Comparison of ENCODE assay signal across 15 cellular contexts in the genomic region with DNA sequence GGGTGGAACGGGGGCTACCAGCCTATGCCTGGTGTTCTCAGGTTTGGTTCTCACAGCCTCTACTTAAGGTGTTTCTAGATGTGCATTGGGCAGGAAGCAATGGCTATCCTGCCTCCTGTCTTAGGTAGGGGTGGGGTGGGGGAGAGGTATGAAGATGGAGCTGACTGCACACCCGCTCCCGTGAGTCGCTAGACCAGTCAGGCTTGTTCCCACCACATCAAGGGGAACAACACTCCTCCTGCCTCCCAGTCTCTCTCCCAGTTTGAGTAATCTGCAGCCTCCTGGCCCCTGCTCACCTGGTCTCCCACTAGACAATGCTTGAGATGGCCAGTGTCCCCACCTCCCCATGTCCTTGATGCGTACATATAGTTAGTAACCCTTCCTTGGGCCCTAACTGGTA.
"Had no signal": no experiment of that assay in that cellular context is flagged by ENCODE, and none has a peak within 500 bp of the region (broad histone marks: within the 10 kb centered on the region; RNA-seq: fewer than 3 reads in every experiment).

No MANE protein-coding gene starts in this region.

- ATAC-seq: heart left ventricle, left lobe of liver, natural killer cell, pancreas, right cardiac atrium had no signal

- H3K9ac ChIP-seq: neural progenitor cell had no signal

- H3K9me3 ChIP-seq: colonic mucosa, pancreas, thyroid gland had no signal

- H3K27me3 ChIP-seq: colonic mucosa, heart left ventricle, neural progenitor cell, pancreas, thyroid gland had no signal

- H2AFZ ChIP-seq: neural progenitor cell had no signal

- H3K4me1 ChIP-seq: colonic mucosa, heart left ventricle, pancreas, thyroid gland had no signal

- DNase-seq: colonic mucosa; dermis blood vessel endothelial cell; heart left ventricle; hippocampal formation; kidney glomerular epithelial cell; natural killer cell; occipital lobe; pancreas; right cardiac atrium; small intestine; stimulated activated CD4-positive, alpha-beta T cell treated with anti-CD3 and anti-CD28 coated beads, Interleukin-12 subunit alpha, Interleukin-12 subunit beta, amount 100 ng/mL, for 4 hours; stimulated activated naive CD4-positive, alpha-beta T cell treated with Interleukin-2 at 50 U/mL for 16 hours; thyroid gland had no signal

- H3K27ac ChIP-seq: colonic mucosa, heart left ventricle, neural progenitor cell, pancreas, thyroid gland had no signal

- H3K4me3 ChIP-seq: colonic mucosa, heart left ventricle, neural progenitor cell, pancreas, thyroid gland had no signal

- H3K4me2 ChIP-seq: neural progenitor cell had no signal

- H3K36me3 ChIP-seq: colonic mucosa, heart left ventricle, neural progenitor cell, pancreas, thyroid gland had no signal
